ENCODE assay signal across 8 cellular contexts in the genomic region with DNA sequence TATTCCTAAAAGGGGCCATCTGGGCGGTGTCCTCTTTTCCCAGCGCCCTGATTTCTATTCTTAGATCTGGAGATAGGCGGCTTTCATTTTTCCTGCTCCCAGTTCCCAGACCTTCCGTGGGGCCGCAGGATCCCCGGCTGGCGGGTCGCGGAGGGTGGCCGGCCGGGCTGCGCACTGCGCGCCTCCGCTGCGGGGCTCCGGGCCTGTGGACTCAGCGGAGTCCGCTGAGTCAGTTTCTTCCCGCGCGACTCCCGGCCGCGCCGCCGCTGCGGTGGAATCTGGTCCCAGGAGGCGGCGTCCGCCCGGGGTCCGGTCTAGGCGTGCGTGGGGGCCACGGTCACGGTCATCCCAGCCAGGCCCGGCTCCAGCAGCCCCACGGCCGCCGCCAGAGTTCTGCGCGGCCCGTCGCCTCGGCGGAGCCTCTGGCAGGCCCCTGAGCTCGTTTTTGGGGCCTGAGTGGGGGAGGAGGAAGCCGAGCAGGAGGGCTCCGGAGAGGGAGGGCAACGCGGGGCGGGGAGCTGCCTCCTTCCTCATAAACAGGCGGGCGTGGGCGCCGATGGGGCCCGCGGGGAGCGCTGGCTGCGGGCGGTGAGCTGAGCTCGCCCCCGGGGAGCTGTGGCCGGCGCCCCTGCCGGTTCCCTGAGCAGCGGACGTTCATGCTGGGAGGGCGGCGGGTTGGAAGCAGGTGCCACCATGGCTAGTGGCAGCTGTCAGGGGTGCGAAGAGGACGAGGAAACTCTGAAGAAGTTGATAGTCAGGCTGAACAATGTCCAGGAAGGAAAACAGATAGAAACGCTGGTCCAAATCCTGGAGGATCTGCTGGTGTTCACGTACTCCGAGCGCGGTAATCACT. TPM values are rescaled to one million over a fixed set of nuclear protein-coding genes. Genes with fewer than 3 reads are reported as not detected.
DNase-seq lines count a peak whose midpoint lies in the region; ATAC-seq and TF ChIP-seq lines count a peak whose summit lies in the region.

TSS of gene LRRK2 (plus strand) at position 559 of the 853 bp plus-strand sequence. CDS start at position 694, 135 bp downstream.

- CTCF ChIA-PET in activated CD4-positive, alpha-beta memory T cell treated with anti-CD3 and anti-CD28 coated beads, Interleukin-2, amount 10 ng/mL, durations not matched to agents 7 days and 5 days (lab: Charles Lee) = no interaction called here

- no peak within 1 kb of the TSS for H3K27ac Mint-ChIP-seq in activated CD4-positive, alpha-beta memory T cell treated with anti-CD3 and anti-CD28 coated beads, Interleukin-2, amount 10 ng/mL, durations not matched to agents 7 days and 5 days
- H3K27ac Mint-ChIP-seq in memory B cell = peak within 1 kb of the TSS; percentile 97

- no peak within 1 kb of the TSS for H3K27ac ChIP-seq in effector memory CD4-positive, alpha-beta T cell (ENCODE audit: insufficient read depth, low read length, poor library complexity, severe bottlenecking)

- peaks cover 26% of the 10 kb centered on the region for H3K27me3 ChIP-seq in H7 (ENCODE audit: control insufficient read depth, insufficient read depth, low read length)
- H3K27me3 ChIP-seq in effector memory CD4-positive, alpha-beta T cell (replicated peaks; ENCODE audit: control insufficient read depth, insufficient read depth, low read length, poor library complexity, severe bottlenecking) = no peaks in the 10 kb centered on the region

- peaks cover 5% of the 10 kb centered on the region for H3K4me1 Mint-ChIP-seq in activated CD4-positive, alpha-beta memory T cell treated with anti-CD3 and anti-CD28 coated beads, Interleukin-2, amount 10 ng/mL, durations not matched to agents 7 days and 5 days
- peaks cover 36% of the 10 kb centered on the region for H3K4me1 Mint-ChIP-seq in memory B cell

- H3K36me3 ChIP-seq in H7 (replicated peaks; ENCODE audit: control insufficient read depth, insufficient read depth, low read length) = no peaks in the 10 kb centered on the region
- no peaks in the 10 kb centered on the region for H3K36me3 ChIP-seq in effector memory CD4-positive, alpha-beta T cell (ENCODE audit: control insufficient read depth, insufficient read depth, low read length)

- TF ChIP-seq CTCF in GM12872 (IDR thresholded peaks at IDR 0.05; ENCODE audit: insufficient read depth, low read depth, low read length) = peak; percentile 20; the same call in 2 of the 3 replicates

- DNase-seq in H7 (peak; percentile 60), MV-4-11 (lab: John Stamatoyannopoulos, UW) (peak; percentile 20), memory B cell (ENCODE audit: low spot score in 2 of 2) (peak; percentile 87 to 88)
- DNase-seq in activated CD4-positive, alpha-beta memory T cell treated with anti-CD3 and anti-CD28 coated beads, Interleukin-2, amount 10 ng/mL, durations not matched to agents 7 days and 5 days = peak; percentile 23
- DNase-seq in effector memory CD4-positive, alpha-beta T cell = peak in 2 of 3 donors; percentile 6
- peak; percentile 46 for DNase-seq in stimulated activated CD8-positive, alpha-beta memory T cell treated with anti-CD3 and anti-CD28 coated beads, Interleukin-4, amount 100 ng/mL, for 48 hours
- DNase-seq in effector CD4-positive, alpha-beta T cell = no peak

- no peaks in the 10 kb centered on the region for H3K36me3 Mint-ChIP-seq in activated CD4-positive, alpha-beta memory T cell treated with anti-CD3 and anti-CD28 coated beads, Interleukin-2, amount 10 ng/mL, durations not matched to agents 7 days and 5 days (ENCODE audit: low read depth)
- H3K36me3 Mint-ChIP-seq in memory B cell = peaks cover 9% of the 10 kb centered on the region

- H3K4me3 ChIP-seq in H7 (ENCODE audit: insufficient read depth, low read depth, low read length) = peak within 1 kb of the TSS; percentile 57
- H3K4me3 ChIP-seq in effector memory CD4-positive, alpha-beta T cell (ENCODE audit: insufficient read depth, low read depth, low read length, poor library complexity, severe bottlenecking) = peak within 1 kb of the TSS; percentile 35

- ATAC-seq in memory B cell (ENCODE audit: low read depth) = peak; percentile 82

- H3K9me3 Mint-ChIP-seq in activated CD4-positive, alpha-beta memory T cell treated with anti-CD3 and anti-CD28 coated beads, Interleukin-2, amount 10 ng/mL, durations not matched to agents 7 days and 5 days = no peaks in the 10 kb centered on the region
- no peaks in the 10 kb centered on the region for H3K9me3 Mint-ChIP-seq in memory B cell

- H3K4me3 Mint-ChIP-seq in activated CD4-positive, alpha-beta memory T cell treated with anti-CD3 and anti-CD28 coated beads, Interleukin-2, amount 10 ng/mL, durations not matched to agents 7 days and 5 days = peak within 1 kb of the TSS; percentile 53
- H3K4me3 Mint-ChIP-seq in memory B cell = peak within 1 kb of the TSS; percentile 96

- H3K27me3 Mint-ChIP-seq in activated CD4-positive, alpha-beta memory T cell treated with anti-CD3 and anti-CD28 coated beads, Interleukin-2, amount 10 ng/mL, durations not matched to agents 7 days and 5 days = peaks cover 43% of the 10 kb centered on the region
- H3K27me3 Mint-ChIP-seq in memory B cell = no peaks in the 10 kb centered on the region

- H3K4me1 ChIP-seq in effector memory CD4-positive, alpha-beta T cell (ENCODE audit: control insufficient read depth, insufficient read depth, low read length, poor library complexity, severe bottlenecking) = no peaks in the 10 kb centered on the region

- POLR2A ChIA-PET in activated CD4-positive, alpha-beta memory T cell treated with anti-CD3 and anti-CD28 coated beads, Interleukin-2, amount 10 ng/mL, durations not matched to agents 7 days and 5 days (lab: Charles Lee) = no interaction called here

- H3K9me3 ChIP-seq in effector memory CD4-positive, alpha-beta T cell (ENCODE audit: control insufficient read depth, low read length) = no peaks in the 10 kb centered on the region

RNA-seq across cellular contexts. Expression of gene LRRK2, which starts in this region (rescaled TPM):
- total RNA-seq in H7 (2014; rRNA removed; shearing (Covaris generic)) = 0.14 and 0.26 TPM in 2 replicates
- under 1 TPM; 0.05 to 0.25 TPM for total RNA-seq in activated CD4-positive, alpha-beta memory T cell treated with anti-CD3 and anti-CD28 coated beads, Interleukin-2, amount 10 ng/mL, durations not matched to agents 7 days and 5 days

Comparison
In these comparisons a context has a peak if more than half of its experiments do, and no peak if none do; other contexts are left out.
1. Peak in DNase-seq and H3K4me3 ChIP-seq in H7; RNA of the gene not detected or under 1 TPM.
2. Peak in DNase-seq in activated CD4-positive, alpha-beta memory T cell treated with anti-CD3 and anti-CD28 coated beads, Interleukin-2, amount 10 ng/mL, durations not matched to agents 7 days and 5 days; RNA of the gene not detected or under 1 TPM.